Comparison of ENCODE assay signal across 1 cellular context in genomic region chr3:13335062-13335461, GRCh38.
TF ChIP-seq lines count a peak whose summit lies in the region.

No MANE protein-coding gene starts in this region.

TF ChIP-seq in WTC11, 78 proteins besides CTCF, POLR2A, EP300 and RAD21 (continued from another document):
- TF ChIP-seq ZNF281 (CRISPR knock-in tag; IDR thresholded peaks at IDR 0.05) (no peak), TCF7 (CRISPR knock-in tag; IDR thresholded peaks at IDR 0.05; ENCODE audit: low read depth) (no peak), AR (CRISPR knock-in tag; IDR thresholded peaks at IDR 0.05) (no peak), MYBL2 (CRISPR knock-in tag; IDR thresholded peaks at IDR 0.05) (no peak), ZNF423 (CRISPR knock-in tag; IDR thresholded peaks at IDR 0.05) (no peak), CDX4 (CRISPR knock-in tag; IDR thresholded peaks at IDR 0.05; ENCODE audit: borderline replicate concordance) (no peak), MLX (CRISPR knock-in tag; IDR thresholded peaks at IDR 0.05) (no peak), TEAD4 (CRISPR knock-in tag; IDR thresholded peaks at IDR 0.05) (no peak)
- TF ChIP-seq, protein P1, sequence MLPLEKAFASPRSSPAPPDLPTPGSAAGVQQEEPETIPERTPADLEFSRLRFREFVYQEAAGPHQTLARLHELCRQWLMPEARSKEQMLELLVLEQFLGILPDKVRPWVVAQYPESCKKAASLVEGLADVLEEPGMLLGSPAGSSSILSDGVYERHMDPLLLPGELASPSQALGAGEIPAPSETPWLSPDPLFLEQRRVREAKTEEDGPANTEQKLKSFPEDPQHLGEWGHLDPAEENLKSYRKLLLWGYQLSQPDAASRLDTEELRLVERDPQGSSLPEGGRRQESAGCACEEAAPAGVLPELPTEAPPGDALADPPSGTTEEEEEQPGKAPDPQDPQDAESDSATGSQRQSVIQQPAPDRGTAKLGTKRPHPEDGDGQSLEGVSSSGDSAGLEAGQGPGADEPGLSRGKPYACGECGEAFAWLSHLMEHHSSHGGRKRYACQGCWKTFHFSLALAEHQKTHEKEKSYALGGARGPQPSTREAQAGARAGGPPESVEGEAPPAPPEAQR (CRISPR knock-in tag; IDR thresholded peaks at IDR 0.05) = no peak
- TF ChIP-seq, protein P2, sequence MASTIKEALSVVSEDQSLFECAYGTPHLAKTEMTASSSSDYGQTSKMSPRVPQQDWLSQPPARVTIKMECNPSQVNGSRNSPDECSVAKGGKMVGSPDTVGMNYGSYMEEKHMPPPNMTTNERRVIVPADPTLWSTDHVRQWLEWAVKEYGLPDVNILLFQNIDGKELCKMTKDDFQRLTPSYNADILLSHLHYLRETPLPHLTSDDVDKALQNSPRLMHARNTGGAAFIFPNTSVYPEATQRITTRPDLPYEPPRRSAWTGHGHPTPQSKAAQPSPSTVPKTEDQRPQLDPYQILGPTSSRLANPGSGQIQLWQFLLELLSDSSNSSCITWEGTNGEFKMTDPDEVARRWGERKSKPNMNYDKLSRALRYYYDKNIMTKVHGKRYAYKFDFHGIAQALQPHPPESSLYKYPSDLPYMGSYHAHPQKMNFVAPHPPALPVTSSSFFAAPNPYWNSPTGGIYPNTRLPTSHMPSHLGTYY (CRISPR knock-in tag; IDR thresholded peaks at IDR 0.05) = no peak
- TF ChIP-seq, protein P3, sequence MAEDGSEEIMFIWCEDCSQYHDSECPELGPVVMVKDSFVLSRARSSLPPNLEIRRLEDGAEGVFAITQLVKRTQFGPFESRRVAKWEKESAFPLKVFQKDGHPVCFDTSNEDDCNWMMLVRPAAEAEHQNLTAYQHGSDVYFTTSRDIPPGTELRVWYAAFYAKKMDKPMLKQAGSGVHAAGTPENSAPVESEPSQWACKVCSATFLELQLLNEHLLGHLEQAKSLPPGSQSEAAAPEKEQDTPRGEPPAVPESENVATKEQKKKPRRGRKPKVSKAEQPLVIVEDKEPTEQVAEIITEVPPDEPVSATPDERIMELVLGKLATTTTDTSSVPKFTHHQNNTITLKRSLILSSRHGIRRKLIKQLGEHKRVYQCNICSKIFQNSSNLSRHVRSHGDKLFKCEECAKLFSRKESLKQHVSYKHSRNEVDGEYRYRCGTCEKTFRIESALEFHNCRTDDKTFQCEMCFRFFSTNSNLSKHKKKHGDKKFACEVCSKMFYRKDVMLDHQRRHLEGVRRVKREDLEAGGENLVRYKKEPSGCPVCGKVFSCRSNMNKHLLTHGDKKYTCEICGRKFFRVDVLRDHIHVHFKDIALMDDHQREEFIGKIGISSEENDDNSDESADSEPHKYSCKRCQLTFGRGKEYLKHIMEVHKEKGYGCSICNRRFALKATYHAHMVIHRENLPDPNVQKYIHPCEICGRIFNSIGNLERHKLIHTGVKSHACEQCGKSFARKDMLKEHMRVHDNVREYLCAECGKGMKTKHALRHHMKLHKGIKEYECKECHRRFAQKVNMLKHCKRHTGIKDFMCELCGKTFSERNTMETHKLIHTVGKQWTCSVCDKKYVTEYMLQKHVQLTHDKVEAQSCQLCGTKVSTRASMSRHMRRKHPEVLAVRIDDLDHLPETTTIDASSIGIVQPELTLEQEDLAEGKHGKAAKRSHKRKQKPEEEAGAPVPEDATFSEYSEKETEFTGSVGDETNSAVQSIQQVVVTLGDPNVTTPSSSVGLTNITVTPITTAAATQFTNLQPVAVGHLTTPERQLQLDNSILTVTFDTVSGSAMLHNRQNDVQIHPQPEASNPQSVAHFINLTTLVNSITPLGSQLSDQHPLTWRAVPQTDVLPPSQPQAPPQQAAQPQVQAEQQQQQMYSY (CRISPR knock-in tag; IDR thresholded peaks at IDR 0.05) = no peak
